Comparison of ENCODE assay signal across 9 cellular contexts in the genomic region with DNA sequence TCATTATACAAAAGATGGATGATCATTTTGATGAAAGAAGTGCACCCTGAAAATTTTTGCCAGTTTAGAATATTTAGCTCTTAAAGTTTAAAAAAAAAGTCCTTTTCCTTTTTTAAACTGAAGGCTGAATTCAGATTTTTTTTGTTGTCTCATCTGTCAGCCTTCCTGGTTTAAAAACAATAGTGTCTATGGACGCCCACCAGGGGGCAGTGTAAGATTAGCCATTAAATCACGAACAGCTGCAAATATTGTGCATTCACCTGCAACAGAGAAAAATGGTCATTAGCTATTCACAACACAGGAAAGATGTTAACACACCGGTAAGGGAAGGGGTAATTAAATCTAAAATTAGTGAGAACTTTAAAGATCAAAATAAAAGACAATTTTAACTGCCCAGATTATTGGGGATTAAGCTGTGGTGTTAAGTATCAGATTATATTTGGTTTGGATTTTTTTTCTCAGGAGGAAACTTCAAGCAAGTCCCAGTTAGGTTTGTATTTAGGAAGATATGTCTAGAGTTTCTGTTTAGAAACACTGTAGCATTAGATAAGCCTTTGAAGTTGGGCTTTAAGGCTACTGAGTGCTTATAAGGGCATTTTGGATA. TPM values are rescaled to one million over a fixed set of nuclear protein-coding genes. Genes with fewer than 3 reads are reported as not detected.
DNase-seq lines count a peak whose midpoint lies in the region; ATAC-seq and TF ChIP-seq lines count a peak whose summit lies in the region.
"Had no signal": no experiment of that assay in that cellular context is flagged by ENCODE, and none has a peak within 500 bp of the region (broad histone marks: within the 10 kb centered on the region; RNA-seq: fewer than 3 reads in every experiment).

No MANE protein-coding gene starts in this region.

- intact Hi-C loops in heart right ventricle (cut with DNase I): loop anchor here in 7 of 10 donors (5.0 to 10.0 kb wide), 4 partner anchors 141 to 603 kb away; no protein-coding TSS in a partner anchor

- H3F3A ChIP-seq in DOHH2 (ENCODE audit: control insufficient read depth, insufficient read depth): peaks cover 4% of the 10 kb centered on the region; the same call in 1 of the 2 replicates

- H3K4me3 Mint-ChIP-seq in activated naive CD8-positive, alpha-beta T cell treated with anti-CD3 and anti-CD28 coated beads for 36 hours: no peak overlapping the region

- H3K4me1 ChIP-seq in DOHH2 (ENCODE audit: control insufficient read depth, low read length): peaks cover 8% of the 10 kb centered on the region
- H3K4me1 ChIP-seq in heart right ventricle: peaks cover 0 to 8% (median 5%) of the 10 kb centered on the region in 9 donors

- H3K27ac Mint-ChIP-seq in activated naive CD8-positive, alpha-beta T cell treated with anti-CD3 and anti-CD28 coated beads for 36 hours: no peak overlapping the region

- DNase-seq in NAMALWA (ENCODE audit: low spot score) (peak; percentile 74), heart right ventricle (peak; percentile 15 to 55), retinal pigment epithelial cell (ENCODE audit: low read depth) (peak; percentile 28)
- DNase-seq in activated naive CD8-positive, alpha-beta T cell treated with anti-CD3 and anti-CD28 coated beads for 36 hours: peak; percentile 36

- H3K9me3 ChIP-seq in DOHH2 (ENCODE audit: control insufficient read depth, insufficient read depth, low read length) (no peaks in the 10 kb centered on the region), heart right ventricle (no peaks in the 10 kb centered on the region)

- H3K36me3 ChIP-seq in DOHH2 (ENCODE audit: control insufficient read depth, low read length) (peaks cover 16% of the 10 kb centered on the region), heart right ventricle (peaks cover 0 to 52% (median 4%) of the 10 kb centered on the region in 9 donors)

- H3K27me3 Mint-ChIP-seq in activated naive CD8-positive, alpha-beta T cell treated with anti-CD3 and anti-CD28 coated beads for 36 hours: no peaks in the 10 kb centered on the region

- peaks cover 1% of the 10 kb centered on the region for H3K36me3 Mint-ChIP-seq in activated naive CD8-positive, alpha-beta T cell treated with anti-CD3 and anti-CD28 coated beads for 36 hours

- WGBS in heart right ventricle, 2 donors: 0 to 7% methylated on average over 3 of the region's 3 CpGs

- H3K27ac ChIP-seq in DOHH2 (ENCODE audit: low read depth, low read length) (no peak overlapping the region), heart right ventricle (no peak overlapping the region)

- no peaks in the 10 kb centered on the region for H3K27me3 ChIP-seq in DOHH2 (ENCODE audit: control insufficient read depth, low read length)
- H3K27me3 ChIP-seq in heart right ventricle: peaks cover 0 to 47% (median 0%) of the 10 kb centered on the region in 7 donors

- no peaks in the 10 kb centered on the region for H3K9me2 ChIP-seq in DOHH2 (replicated peaks; ENCODE audit: control insufficient read depth, low read length)

- H3K4me2 ChIP-seq in DOHH2 (ENCODE audit: low read length): no peak overlapping the region

- ATAC-seq in SK-N-SH treated with all-trans-retinoic acid at 6 μM for 48 hours (peak; percentile 17; the same call in 1 of the 3 replicates), heart right ventricle (no peak), GM18519 (IDR thresholded peaks at IDR 0.05; ENCODE audit: low FRiP score, unreplicated experiment) (no peak), HG03159 (IDR thresholded peaks at IDR 0.05; ENCODE audit: unreplicated experiment) (no peak)

- no peaks in the 10 kb centered on the region for H4K20me1 ChIP-seq in DOHH2 (ENCODE audit: control insufficient read depth, insufficient read depth, low read depth, low read length)

- H3K4me3 ChIP-seq in DOHH2 (ENCODE audit: low read length): no peak overlapping the region
- H3K4me3 ChIP-seq in heart right ventricle: no peak overlapping the region
- H3K4me3 ChIP-seq in retinal pigment epithelial cell (ENCODE audit: low read length): no peak overlapping the region

- TF ChIP-seq CTCF in DOHH2 (IDR thresholded peaks at IDR 0.05; ENCODE audit: low read depth, low read length, poor library complexity, severe bottlenecking) (peak; percentile 55), heart right ventricle (IDR thresholded peaks at IDR 0.05) (peak; percentile 44 to 88 (median 68)), retinal pigment epithelial cell (conservative IDR thresholded peaks at IDR 0.05; ENCODE audit: low read depth, low read length) (peak; percentile 73)

- no peaks in the 10 kb centered on the region for H3K9me3 Mint-ChIP-seq in activated naive CD8-positive, alpha-beta T cell treated with anti-CD3 and anti-CD28 coated beads for 36 hours

- H3K79me2 ChIP-seq in DOHH2 (ENCODE audit: control insufficient read depth, low read length): peaks cover 5% of the 10 kb centered on the region

- peaks cover 5% of the 10 kb centered on the region for H3K4me1 Mint-ChIP-seq in activated naive CD8-positive, alpha-beta T cell treated with anti-CD3 and anti-CD28 coated beads for 36 hours

TF ChIP-seq in SK-N-SH treated with all-trans-retinoic acid at 6 μM for 48 hours, 23 proteins besides CTCF, POLR2A, EP300 and RAD21:
- TF ChIP-seq CSDC2 (CRISPR knock-in tag; IDR thresholded peaks at IDR 0.05) (no peak), ZFP3 (CRISPR knock-in tag; IDR thresholded peaks at IDR 0.05) (no peak), ISL1 (CRISPR knock-in tag; IDR thresholded peaks at IDR 0.05) (no peak), TOX (CRISPR knock-in tag; IDR thresholded peaks at IDR 0.05; ENCODE audit: borderline replicate concordance) (no peak), GLIS3 (CRISPR knock-in tag; IDR thresholded peaks at IDR 0.05) (no peak), RARB (CRISPR knock-in tag; IDR thresholded peaks at IDR 0.05) (no peak), ZC3H10 (CRISPR knock-in tag; IDR thresholded peaks at IDR 0.05) (no peak), ZNF8 (CRISPR knock-in tag; IDR thresholded peaks at IDR 0.05) (no peak), PPARA (CRISPR knock-in tag; IDR thresholded peaks at IDR 0.05; ENCODE audit: borderline replicate concordance) (no peak), OSR1 (CRISPR knock-in tag; IDR thresholded peaks at IDR 0.05) (no peak), ESRRG (CRISPR knock-in tag; IDR thresholded peaks at IDR 0.05) (no peak), SNAI2 (CRISPR knock-in tag; IDR thresholded peaks at IDR 0.05) (no peak)
- TF ChIP-seq, protein P1, sequence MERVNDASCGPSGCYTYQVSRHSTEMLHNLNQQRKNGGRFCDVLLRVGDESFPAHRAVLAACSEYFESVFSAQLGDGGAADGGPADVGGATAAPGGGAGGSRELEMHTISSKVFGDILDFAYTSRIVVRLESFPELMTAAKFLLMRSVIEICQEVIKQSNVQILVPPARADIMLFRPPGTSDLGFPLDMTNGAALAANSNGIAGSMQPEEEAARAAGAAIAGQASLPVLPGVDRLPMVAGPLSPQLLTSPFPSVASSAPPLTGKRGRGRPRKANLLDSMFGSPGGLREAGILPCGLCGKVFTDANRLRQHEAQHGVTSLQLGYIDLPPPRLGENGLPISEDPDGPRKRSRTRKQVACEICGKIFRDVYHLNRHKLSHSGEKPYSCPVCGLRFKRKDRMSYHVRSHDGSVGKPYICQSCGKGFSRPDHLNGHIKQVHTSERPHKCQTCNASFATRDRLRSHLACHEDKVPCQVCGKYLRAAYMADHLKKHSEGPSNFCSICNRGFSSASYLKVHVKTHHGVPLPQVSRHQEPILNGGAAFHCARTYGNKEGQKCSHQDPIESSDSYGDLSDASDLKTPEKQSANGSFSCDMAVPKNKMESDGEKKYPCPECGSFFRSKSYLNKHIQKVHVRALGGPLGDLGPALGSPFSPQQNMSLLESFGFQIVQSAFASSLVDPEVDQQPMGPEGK (CRISPR knock-in tag; IDR thresholded peaks at IDR 0.05; ENCODE audit: borderline replicate concordance): no peak

RNA-seq across cellular contexts. Expression of gene CXorf38, which starts 4.4 kb away (rescaled TPM):
- total RNA-seq in activated naive CD8-positive, alpha-beta T cell treated with anti-CD3 and anti-CD28 coated beads for 36 hours: 10 to 100 TPM; 17.5 to 17.7 TPM
- 10 to 100 TPM in 1 of 10 donors, 1 to 10 TPM in 9; 3.4 to 11.9 (median 4.9) TPM for total RNA-seq in heart right ventricle
- polyA plus RNA-seq in heart right ventricle: 1 to 10 TPM; 2.6 to 4.0 TPM

RNA-seq across cellular contexts. Expression of gene MPC1L, which starts 28.5 kb away (rescaled TPM):
- not detected for total RNA-seq in activated naive CD8-positive, alpha-beta T cell treated with anti-CD3 and anti-CD28 coated beads for 36 hours
- not detected for total RNA-seq in heart right ventricle
- not detected for polyA plus RNA-seq in heart right ventricle
- total RNA-seq: T-helper 2 cell treated with Interferon-gamma antibody and Interleukin-4, amounts not matched to agents 100 ng/mL and 5 ng/mL, for 36 hours had no signal
